18 cellular contexts compared by ENCODE assay signal in genomic region chr5:123297198-123297831, GRCh38.
DNase-seq lines count a peak whose midpoint lies in the region; ATAC-seq, FAIRE-seq and TF ChIP-seq lines count a peak whose summit lies in the region.
"Had no signal": no experiment of that assay in that cellular context is flagged by ENCODE, and none has a peak within 500 bp of the region (broad histone marks: within the 10 kb centered on the region; RNA-seq: fewer than 3 reads in every experiment).

No MANE protein-coding gene starts in this region.

- no peaks in the 10 kb centered on the region; the same call in 1 of the 2 replicates for H3K9me3 ChIP-seq in HEK293 (ENCODE audit: control insufficient read depth, insufficient read depth, low read depth, low read length)
- no peaks in the 10 kb centered on the region for H3K9me3 ChIP-seq in thoracic aorta

- H3K4me1 Mint-ChIP-seq in activated CD4-positive, alpha-beta T cell treated with anti-CD3 and anti-CD28 coated beads, Interleukin-2, amount 10 ng/mL, durations not matched to agents 7 days and 5 days, result peaks cover 1% of the 10 kb centered on the region
- H3K4me1 Mint-ChIP-seq: CD4-positive, CD25-positive, alpha-beta regulatory T cell had no signal

- peaks cover 2% of the 10 kb centered on the region for H3K9me3 Mint-ChIP-seq in activated CD4-positive, alpha-beta T cell treated with anti-CD3 and anti-CD28 coated beads, Interleukin-2, amount 10 ng/mL, durations not matched to agents 7 days and 5 days

- H3K4me3 Mint-ChIP-seq in activated CD4-positive, alpha-beta T cell treated with anti-CD3 and anti-CD28 coated beads, Interleukin-2, amount 10 ng/mL, durations not matched to agents 7 days and 5 days, result no peak overlapping the region
- H3K4me3 Mint-ChIP-seq: CD4-positive, CD25-positive, alpha-beta regulatory T cell; GM23338; H9; HFFc6 had no signal

- ATAC-seq in thoracic aorta (ENCODE audit: insufficient number of reproducible peaks, low FRiP score, low read depth), result no peak
- ATAC-seq: GM23338, HepG2 had no signal

- H3K36me3 ChIP-seq in HEK293 (ENCODE audit: control insufficient read depth in 2 of 2, insufficient read depth in 1 of 2, low read length in 2 of 2) (no peaks in the 10 kb centered on the region), thoracic aorta (no peaks in the 10 kb centered on the region)
- H3K36me3 ChIP-seq: BLaER1 treated with 17β-estradiol and CSF1 and Interleukin-3, amounts not matched to agents 10 nM and 100 nM had no signal

- no peaks in the 10 kb centered on the region for H3K27me3 ChIP-seq in thoracic aorta (replicated peaks; ENCODE audit: insufficient read depth)
- H3K27me3 ChIP-seq: BLaER1 treated with 17β-estradiol and CSF1 and Interleukin-3, amounts not matched to agents 10 nM and 100 nM had no signal

- DNase-seq in SW480 (ENCODE audit: low spot score) (peak; percentile 9), thoracic aorta (ENCODE audit: low spot score) (no peak), NCI-H1105 (lab: John Stamatoyannopoulos, UW) (no peak), EL (no peak)
- no peak for DNase-seq in activated CD4-positive, alpha-beta T cell treated with anti-CD3 and anti-CD28 coated beads, Interleukin-2, amount 10 ng/mL, durations not matched to agents 7 days and 5 days
- DNase-seq: ACHN, Calu3, DMS 273 treated with DMSO at 0.1 percent for 48 hours, H9 had no signal

- H3K27ac ChIP-seq in HEK293 (ENCODE audit: extremely low read depth, low read depth, low read length) (no peak overlapping the region), thoracic aorta (peak overlapping the region; percentile 35 to 84)
- H3K27ac ChIP-seq: BLaER1 treated with 17β-estradiol and CSF1 and Interleukin-3, amounts not matched to agents 10 nM and 100 nM had no signal

- H3K4me3 ChIP-seq in HEK293 (ENCODE audit: low read depth, low read length) (no peak overlapping the region), thoracic aorta (peak overlapping the region; percentile 31)
- H3K4me3 ChIP-seq: BLaER1 treated with 17β-estradiol and CSF1 and Interleukin-3, amounts not matched to agents 10 nM and 100 nM; GM23338 had no signal

- POLR2A ChIA-PET in HEK293 (lab: Yijun Ruan, JAX), result no interaction called here
- POLR2A ChIA-PET in activated CD4-positive, alpha-beta T cell treated with anti-CD3 and anti-CD28 coated beads, Interleukin-2, amount 10 ng/mL, durations not matched to agents 7 days and 5 days (lab: Charles Lee), result no interaction called here

- CTCF ChIA-PET in HEK293 (lab: Yijun Ruan, JAX), result interaction anchor here (1.0 kb wide), 1 partner anchor 14 kb away, joined by 4 read pairs; no protein-coding TSS in a partner anchor
- CTCF ChIA-PET in activated CD4-positive, alpha-beta T cell treated with anti-CD3 and anti-CD28 coated beads, Interleukin-2, amount 10 ng/mL, durations not matched to agents 7 days and 5 days (lab: Charles Lee), result no interaction called here

- H3K36me3 Mint-ChIP-seq in activated CD4-positive, alpha-beta T cell treated with anti-CD3 and anti-CD28 coated beads, Interleukin-2, amount 10 ng/mL, durations not matched to agents 7 days and 5 days (ENCODE audit: low read depth), result no peaks in the 10 kb centered on the region
- H3K36me3 Mint-ChIP-seq: CD4-positive, CD25-positive, alpha-beta regulatory T cell had no signal

- FAIRE-seq in colon (lab: Jason Lieb, UNC), result peak; percentile 86
- FAIRE-seq: GM12891, HepG2, HTR-8/SVneo had no signal

- H3K4me1 ChIP-seq in HEK293 (ENCODE audit: control insufficient read depth, insufficient read depth, low read length) (no peaks in the 10 kb centered on the region), thoracic aorta (ENCODE audit: control insufficient read depth in 1 of 2, low read depth in 2 of 2) (peaks cover 13 to 16% of the 10 kb centered on the region in 2 donors)
- H3K4me1 ChIP-seq: BLaER1 treated with 17β-estradiol and CSF1 and Interleukin-3, amounts not matched to agents 10 nM and 100 nM had no signal

- H3K27me3 Mint-ChIP-seq in activated CD4-positive, alpha-beta T cell treated with anti-CD3 and anti-CD28 coated beads, Interleukin-2, amount 10 ng/mL, durations not matched to agents 7 days and 5 days, result peaks cover 26% of the 10 kb centered on the region

- H3K27ac Mint-ChIP-seq in activated CD4-positive, alpha-beta T cell treated with anti-CD3 and anti-CD28 coated beads, Interleukin-2, amount 10 ng/mL, durations not matched to agents 7 days and 5 days, result no peak overlapping the region
- H3K27ac Mint-ChIP-seq: CD4-positive, CD25-positive, alpha-beta regulatory T cell; GM23338; H9; HFFc6 had no signal

- no peak for TF ChIP-seq CTCF in HEK293 (tag by site-specific recombination; IDR thresholded peaks at IDR 0.05)
- TF ChIP-seq CTCF in thoracic aorta (IDR thresholded peaks at IDR 0.05), result no peak

TF ChIP-seq in HEK293, 187 proteins besides CTCF, POLR2A, EP300 and RAD21:
- TF ChIP-seq ZNF26 (tag by site-specific recombination; IDR thresholded peaks at IDR 0.05) (no peak), PRDM6 (tag by site-specific recombination; IDR thresholded peaks at IDR 0.05) (0 out of 2 replicates have a peak, but pooled peaks have one; percentile 5)
